9 cellular contexts compared by ENCODE assay signal in genomic region chr17:64769712-64770111, GRCh38.
"Had no signal": no experiment of that assay in that cellular context is flagged by ENCODE, and none has a peak within 500 bp of the region (broad histone marks: within the 10 kb centered on the region; RNA-seq: fewer than 3 reads in every experiment).

No MANE protein-coding gene starts in this region.

- ATAC-seq: HCT116, K562 had no signal

- H3K9ac ChIP-seq: GM23248 had no signal

- H3K27ac ChIP-seq: GM23248, HL-60 had no signal

- H3K9me3 ChIP-seq: HAP-1 had no signal

- H2AFZ ChIP-seq: GM23248 had no signal

- H3K4me3 ChIP-seq: GM23248, HAP-1, K562 had no signal

- H3K9me3 Mint-ChIP-seq: HFFc6 had no signal

- H3K4me3 Mint-ChIP-seq: HFFc6 had no signal

- H3K27ac Mint-ChIP-seq: HFFc6 had no signal

- H3K4me1 ChIP-seq: HAP-1 had no signal

- DNase-seq: GM23248, GOT3, H7, HFFc6, IMR-90 had no signal

- H3K36me3 ChIP-seq: HAP-1 had no signal
